10 cellular contexts compared by ENCODE assay signal in the genomic region with DNA sequence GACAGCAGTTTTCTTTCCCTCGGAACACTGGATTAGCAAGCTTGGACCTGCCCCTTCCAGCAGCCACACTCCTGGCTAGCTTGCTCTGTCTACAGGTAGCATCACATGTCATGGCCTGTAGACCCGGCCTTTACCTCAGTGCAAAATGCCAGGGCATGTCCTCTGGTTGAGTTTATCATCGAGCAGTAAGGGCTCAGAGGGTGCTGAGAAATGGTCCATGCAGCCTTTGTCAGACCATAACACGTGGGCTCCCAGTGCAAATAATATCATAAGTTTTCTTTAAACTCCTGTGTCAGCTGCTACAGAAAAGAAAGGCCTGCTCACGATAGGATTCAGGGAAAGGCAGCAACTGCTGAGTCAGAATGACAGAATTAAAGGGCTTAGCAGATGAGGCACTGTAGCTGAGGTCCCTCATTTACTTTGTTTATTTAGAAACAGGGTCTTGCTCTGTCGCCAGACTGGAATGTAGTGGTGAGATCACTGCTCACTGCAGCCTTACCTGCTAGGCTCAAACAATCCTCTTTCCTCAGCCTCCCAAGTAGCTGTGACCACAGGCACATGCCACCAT. TPM values are rescaled to one million over a fixed set of nuclear protein-coding genes. Genes with fewer than 3 reads are reported as not detected.
DNase-seq lines count a peak whose midpoint lies in the region; ATAC-seq and TF ChIP-seq lines count a peak whose summit lies in the region.
"Had no signal": no experiment of that assay in that cellular context is flagged by ENCODE, and none has a peak within 500 bp of the region (broad histone marks: within the 10 kb centered on the region; RNA-seq: fewer than 3 reads in every experiment).

No MANE protein-coding gene starts in this region.

- peak overlapping the region; percentile 71 for H3K27ac Mint-ChIP-seq in chondrocyte (ENCODE audit: unreplicated experiment)
- H3K27ac Mint-ChIP-seq in activated naive CD4-positive, alpha-beta T cell treated with anti-CD3 and anti-CD28 coated beads, Interleukin-2, amount 50 U/mL, for 72 hours = no peak overlapping the region
- no peak overlapping the region for H3K27ac Mint-ChIP-seq in activated CD4-positive, alpha-beta memory T cell treated with anti-CD3 and anti-CD28 coated beads for 36 hours
- H3K27ac Mint-ChIP-seq: activated T-cell treated with anti-CD3 and anti-CD28 coated beads, Interleukin-2, amount 50 U/mL, for 72 hours had no signal

- H3K27me3 Mint-ChIP-seq in chondrocyte (ENCODE audit: low read depth) = no peaks in the 10 kb centered on the region
- H3K27me3 Mint-ChIP-seq in activated CD4-positive, alpha-beta memory T cell treated with anti-CD3 and anti-CD28 coated beads for 36 hours = no peaks in the 10 kb centered on the region

- no peaks in the 10 kb centered on the region for H3K9me3 Mint-ChIP-seq in chondrocyte (ENCODE audit: low read depth)
- H3K9me3 Mint-ChIP-seq in activated naive CD4-positive, alpha-beta T cell treated with anti-CD3 and anti-CD28 coated beads, Interleukin-2, amount 50 U/mL, for 72 hours = no peaks in the 10 kb centered on the region
- no peaks in the 10 kb centered on the region for H3K9me3 Mint-ChIP-seq in activated CD4-positive, alpha-beta memory T cell treated with anti-CD3 and anti-CD28 coated beads for 36 hours
- H3K9me3 Mint-ChIP-seq: activated T-cell treated with anti-CD3 and anti-CD28 coated beads, Interleukin-2, amount 50 U/mL, for 72 hours had no signal

- peaks cover 18% of the 10 kb centered on the region for H3K4me1 Mint-ChIP-seq in chondrocyte (ENCODE audit: low read depth)
- H3K4me1 Mint-ChIP-seq in activated CD4-positive, alpha-beta memory T cell treated with anti-CD3 and anti-CD28 coated beads for 36 hours (ENCODE audit: low read depth) = no peaks in the 10 kb centered on the region

- POLR2A ChIA-PET in activated CD4-positive, alpha-beta memory T cell treated with anti-CD3 and anti-CD28 coated beads for 36 hours (lab: Charles Lee) = interaction anchor here (0.5 kb wide), 1 partner anchor 38 kb away, joined by 3 read pairs; no protein-coding TSS in a partner anchor

- CTCF ChIA-PET in activated CD4-positive, alpha-beta memory T cell treated with anti-CD3 and anti-CD28 coated beads for 36 hours (lab: Charles Lee) = interaction anchor here (1.6 kb wide), 1 partner anchor 35 kb away, joined by 7 read pairs; no protein-coding TSS in a partner anchor

- no peak overlapping the region for H3K4me3 Mint-ChIP-seq in chondrocyte (ENCODE audit: unreplicated experiment)
- no peak overlapping the region for H3K4me3 Mint-ChIP-seq in activated CD4-positive, alpha-beta memory T cell treated with anti-CD3 and anti-CD28 coated beads for 36 hours
- H3K4me3 Mint-ChIP-seq: activated T-cell treated with anti-CD3 and anti-CD28 coated beads, Interleukin-2, amount 50 U/mL, for 72 hours; CD14-positive monocyte had no signal

- DNase-seq in AG10803 (ENCODE audit: low read depth) = peak; percentile 54
- DNase-seq in NCI-H345 treated with DMSO at 0.1 percent for 48 hours (lab: John Stamatoyannopoulos, UW; ENCODE audit: unreplicated experiment) = peak; percentile 19
- DNase-seq in chondrocyte (ENCODE audit: low spot score) = no peak
- DNase-seq in myocyte (ENCODE audit: low read depth) = peak; percentile 70
- DNase-seq in activated naive CD4-positive, alpha-beta T cell treated with anti-CD3 and anti-CD28 coated beads, Interleukin-2, amount 50 U/mL, for 72 hours (ENCODE audit: low spot score in 2 of 2) = no peak
- no peak for DNase-seq in effector CD4-positive, alpha-beta T cell
- no peak for DNase-seq in NCI-H1694 (lab: John Stamatoyannopoulos, UW)
- no peak for DNase-seq in activated CD4-positive, alpha-beta memory T cell treated with anti-CD3 and anti-CD28 coated beads for 36 hours
- DNase-seq: activated T-cell treated with anti-CD3 and anti-CD28 coated beads, Interleukin-2, amount 50 U/mL, for 72 hours had no signal

- no peak for TF ChIP-seq CTCF in AG10803 (conservative IDR thresholded peaks at IDR 0.05; ENCODE audit: low read length)
- TF ChIP-seq CTCF in chondrocyte (IDR thresholded peaks at IDR 0.05) = no peak

- intact Hi-C loops in activated CD4-positive, alpha-beta memory T cell treated with anti-CD3 and anti-CD28 coated beads for 36 hours (cut with micrococcal nuclease) = no loop called here

- H3K36me3 Mint-ChIP-seq in chondrocyte (ENCODE audit: low read depth) = no peaks in the 10 kb centered on the region
- no peaks in the 10 kb centered on the region for H3K36me3 Mint-ChIP-seq in activated naive CD4-positive, alpha-beta T cell treated with anti-CD3 and anti-CD28 coated beads, Interleukin-2, amount 50 U/mL, for 72 hours
- no peaks in the 10 kb centered on the region for H3K36me3 Mint-ChIP-seq in activated CD4-positive, alpha-beta memory T cell treated with anti-CD3 and anti-CD28 coated beads for 36 hours
- H3K36me3 Mint-ChIP-seq: CD14-positive monocyte had no signal

- no peak for ATAC-seq in activated naive CD4-positive, alpha-beta T cell treated with anti-CD3 and anti-CD28 coated beads, Interleukin-2, amount 50 U/mL, for 72 hours
- ATAC-seq: activated T-cell treated with anti-CD3 and anti-CD28 coated beads, Interleukin-2, amount 50 U/mL, for 72 hours had no signal

- no peak overlapping the region for H3K4me3 ChIP-seq in AG10803 (ENCODE audit: low read length)

RNA-seq across cellular contexts. Expression of a gene that starts 8.0 kb away (rescaled TPM):
- total RNA-seq in chondrocyte (44.5 to 63.9 TPM (median 61.9 TPM) in 3 replicates), myocyte (63.9 and 68.2 TPM in 2 replicates)
- polyA plus RNA-seq in myocyte (2012) = 23.5 TPM
- 10 to 100 TPM; 53.0 to 74.7 TPM for total RNA-seq in activated naive CD4-positive, alpha-beta T cell treated with anti-CD3 and anti-CD28 coated beads, Interleukin-2, amount 50 U/mL, for 72 hours
- 10 to 100 TPM; 55.4 to 55.7 TPM for total RNA-seq in activated CD4-positive, alpha-beta memory T cell treated with anti-CD3 and anti-CD28 coated beads for 36 hours

Comparison
In these comparisons a context has a peak if more than half of its experiments do, and no peak if none do; other contexts are left out.
1. DNase-seq: peak in AG10803 (single experiment), NCI-H345 treated with DMSO at 0.1 percent for 48 hours (single experiment) and myocyte (single experiment); none in chondrocyte (single experiment), activated naive CD4-positive, alpha-beta T cell treated with anti-CD3 and anti-CD28 coated beads, Interleukin-2, amount 50 U/mL, for 72 hours (0 of 2), effector CD4-positive, alpha-beta T cell (single experiment), NCI-H1694 (single experiment) and activated CD4-positive, alpha-beta memory T cell treated with anti-CD3 and anti-CD28 coated beads for 36 hours (single experiment).